In the genomic region with DNA sequence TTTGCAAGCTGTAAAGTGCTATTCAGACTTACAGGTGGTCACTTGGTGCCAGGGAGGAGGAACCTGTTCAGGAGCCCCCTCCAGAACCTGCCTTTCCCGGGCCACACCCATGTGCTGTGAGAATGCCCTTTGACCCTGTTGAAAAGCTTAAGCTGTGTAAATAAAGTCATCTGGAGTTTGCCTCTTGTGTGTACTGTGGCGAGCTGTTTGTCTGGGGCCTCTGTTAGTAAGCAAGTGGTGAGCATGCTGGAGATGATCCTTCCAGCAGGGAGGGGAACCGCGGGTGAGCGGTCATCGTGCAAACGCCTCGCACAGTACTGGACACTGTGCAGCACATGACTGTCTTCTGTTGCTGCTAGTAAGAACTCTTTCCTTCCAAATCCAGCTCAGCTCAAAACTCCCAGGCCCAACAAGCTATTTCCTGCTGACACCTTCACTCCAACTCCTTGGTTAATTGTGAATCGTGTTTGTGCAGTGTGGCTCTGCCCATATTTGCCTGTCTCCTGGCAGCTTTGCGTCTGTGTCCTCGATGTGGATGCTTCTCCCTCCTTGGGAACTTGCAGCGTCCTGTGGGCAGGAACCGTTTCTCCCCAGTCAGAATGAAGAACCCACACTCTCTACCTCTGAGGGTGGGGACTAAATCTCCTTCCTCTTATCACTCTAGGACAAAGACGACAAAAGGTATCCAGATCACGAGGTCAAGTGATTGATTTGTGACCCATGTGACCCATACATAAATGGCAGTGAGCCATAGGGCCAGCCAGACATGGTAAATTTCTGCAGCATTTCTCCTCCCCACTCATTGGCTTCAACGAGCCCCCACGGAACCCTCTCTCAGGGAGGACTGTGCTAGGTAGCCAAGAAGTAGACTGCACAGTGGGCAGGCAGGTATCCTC, we compare ENCODE assay signal across 1 cellular context.
TF ChIP-seq lines count a peak whose summit lies in the region.

No MANE protein-coding gene starts in this region.

TF ChIP-seq in HepG2, 621 proteins besides CTCF, POLR2A, EP300 and RAD21 (continued from another document and continues in another):
- TF ChIP-seq ARNT2 (CRISPR knock-in tag; IDR thresholded peaks at IDR 0.05; ENCODE audit: low read depth) (peak; percentile 55; the same call in 1 of the 2 replicates), LCORL (IDR thresholded peaks at IDR 0.05) (no peak), LCORL (CRISPR knock-in tag; IDR thresholded peaks at IDR 0.05) (peak; percentile 40; the same call in 1 of the 2 replicates), MYC (CRISPR knock-in tag; IDR thresholded peaks at IDR 0.05; ENCODE audit: borderline replicate concordance) (0 out of 2 replicates have a peak, but pooled peaks have one; percentile 13), ZSCAN12 (CRISPR knock-in tag; IDR thresholded peaks at IDR 0.05) (0 out of 2 replicates have a peak, but pooled peaks have one; percentile 49), ZBTB8A (CRISPR knock-in tag; IDR thresholded peaks at IDR 0.05; ENCODE audit: borderline replicate concordance, low read depth) (no peak), NR2C2 (CRISPR knock-in tag; IDR thresholded peaks at IDR 0.05; ENCODE audit: borderline replicate concordance) (peak; percentile 79), ZNF737 (CRISPR knock-in tag; IDR thresholded peaks at IDR 0.05; ENCODE audit: borderline replicate concordance) (0 out of 2 replicates have a peak, but pooled peaks have one; percentile 47), HNF4A (CRISPR knock-in tag; IDR thresholded peaks at IDR 0.05) (peak; percentile 27), SOX5 (CRISPR knock-in tag; IDR thresholded peaks at IDR 0.05; ENCODE audit: borderline replicate concordance) (no peak), SATB2 (CRISPR knock-in tag; IDR thresholded peaks at IDR 0.05) (no peak), SAP130 (CRISPR knock-in tag; IDR thresholded peaks at IDR 0.05; ENCODE audit: low read depth) (peak; percentile 14; the same call in 1 of the 2 replicates), MAFG (CRISPR knock-in tag; IDR thresholded peaks at IDR 0.05) (no peak), FOSL2 (CRISPR knock-in tag; IDR thresholded peaks at IDR 0.05) (0 out of 2 replicates have a peak, but pooled peaks have one; percentile 7), ZNF816 (CRISPR knock-in tag; IDR thresholded peaks at IDR 0.05; ENCODE audit: borderline replicate concordance) (no peak), ZNF451 (CRISPR knock-in tag; IDR thresholded peaks at IDR 0.05) (0 out of 2 replicates have a peak, but pooled peaks have one; percentile 33), SALL1 (CRISPR knock-in tag; IDR thresholded peaks at IDR 0.05) (peak; percentile 54), ZNF350 (CRISPR knock-in tag; IDR thresholded peaks at IDR 0.05; ENCODE audit: borderline replicate concordance, low read depth) (0 out of 2 replicates have a peak, but pooled peaks have one; percentile 32), PPARG (CRISPR knock-in tag; conservative IDR thresholded peaks at IDR 0.05) (no peak; the same call in 1 of the 2 replicates), GATAD2A (CRISPR knock-in tag; IDR thresholded peaks at IDR 0.05) (peak; percentile 48), RXRB (CRISPR knock-in tag; IDR thresholded peaks at IDR 0.05; ENCODE audit: borderline replicate concordance) (peak; percentile 19; the same call in 1 of the 2 replicates), FOXA1 (IDR thresholded peaks at IDR 0.05) (no peak), FOXA1 (CRISPR knock-in tag; IDR thresholded peaks at IDR 0.05) (peak; percentile 47), CEBPB (IDR thresholded peaks at IDR 0.05; ENCODE audit: borderline replicate concordance, low read depth, low read length) (no peak), SKI (IDR thresholded peaks at IDR 0.05; ENCODE audit: partially characterized antibody) (peak; percentile 41), BHLHE40 (IDR thresholded peaks at IDR 0.05; ENCODE audit: low read length) (0 out of 2 replicates have a peak, but pooled peaks have one; percentile 28), ZNF605 (CRISPR knock-in tag; IDR thresholded peaks at IDR 0.05) (no peak), TGIF2 (CRISPR knock-in tag; IDR thresholded peaks at IDR 0.05) (no peak), SOX13 (IDR thresholded peaks at IDR 0.05) (no peak), SOX13 (CRISPR knock-in tag; conservative IDR thresholded peaks at IDR 0.05 in 1 of 2, IDR thresholded peaks at IDR 0.05 in 1 of 2) (0 out of 4 replicates have a peak, but pooled peaks of 1 of the 2 experiments have one; percentile 12), ZFP36L1 (CRISPR knock-in tag; IDR thresholded peaks at IDR 0.05) (0 out of 2 replicates have a peak, but pooled peaks have one; percentile 49), ZNF33B (CRISPR knock-in tag; IDR thresholded peaks at IDR 0.05) (0 out of 2 replicates have a peak, but pooled peaks have one; percentile 23)
- TF ChIP-seq, protein P1, sequence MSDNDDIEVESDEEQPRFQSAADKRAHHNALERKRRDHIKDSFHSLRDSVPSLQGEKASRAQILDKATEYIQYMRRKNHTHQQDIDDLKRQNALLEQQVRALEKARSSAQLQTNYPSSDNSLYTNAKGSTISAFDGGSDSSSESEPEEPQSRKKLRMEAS (IDR thresholded peaks at IDR 0.05), result peak; percentile 76
- TF ChIP-seq, protein P2, sequence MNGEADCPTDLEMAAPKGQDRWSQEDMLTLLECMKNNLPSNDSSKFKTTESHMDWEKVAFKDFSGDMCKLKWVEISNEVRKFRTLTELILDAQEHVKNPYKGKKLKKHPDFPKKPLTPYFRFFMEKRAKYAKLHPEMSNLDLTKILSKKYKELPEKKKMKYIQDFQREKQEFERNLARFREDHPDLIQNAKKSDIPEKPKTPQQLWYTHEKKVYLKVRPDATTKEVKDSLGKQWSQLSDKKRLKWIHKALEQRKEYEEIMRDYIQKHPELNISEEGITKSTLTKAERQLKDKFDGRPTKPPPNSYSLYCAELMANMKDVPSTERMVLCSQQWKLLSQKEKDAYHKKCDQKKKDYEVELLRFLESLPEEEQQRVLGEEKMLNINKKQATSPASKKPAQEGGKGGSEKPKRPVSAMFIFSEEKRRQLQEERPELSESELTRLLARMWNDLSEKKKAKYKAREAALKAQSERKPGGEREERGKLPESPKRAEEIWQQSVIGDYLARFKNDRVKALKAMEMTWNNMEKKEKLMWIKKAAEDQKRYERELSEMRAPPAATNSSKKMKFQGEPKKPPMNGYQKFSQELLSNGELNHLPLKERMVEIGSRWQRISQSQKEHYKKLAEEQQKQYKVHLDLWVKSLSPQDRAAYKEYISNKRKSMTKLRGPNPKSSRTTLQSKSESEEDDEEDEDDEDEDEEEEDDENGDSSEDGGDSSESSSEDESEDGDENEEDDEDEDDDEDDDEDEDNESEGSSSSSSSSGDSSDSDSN (CRISPR knock-in tag; IDR thresholded peaks at IDR 0.05), result 0 out of 2 replicates have a peak, but pooled peaks have one; percentile 27
- TF ChIP-seq, protein P3, sequence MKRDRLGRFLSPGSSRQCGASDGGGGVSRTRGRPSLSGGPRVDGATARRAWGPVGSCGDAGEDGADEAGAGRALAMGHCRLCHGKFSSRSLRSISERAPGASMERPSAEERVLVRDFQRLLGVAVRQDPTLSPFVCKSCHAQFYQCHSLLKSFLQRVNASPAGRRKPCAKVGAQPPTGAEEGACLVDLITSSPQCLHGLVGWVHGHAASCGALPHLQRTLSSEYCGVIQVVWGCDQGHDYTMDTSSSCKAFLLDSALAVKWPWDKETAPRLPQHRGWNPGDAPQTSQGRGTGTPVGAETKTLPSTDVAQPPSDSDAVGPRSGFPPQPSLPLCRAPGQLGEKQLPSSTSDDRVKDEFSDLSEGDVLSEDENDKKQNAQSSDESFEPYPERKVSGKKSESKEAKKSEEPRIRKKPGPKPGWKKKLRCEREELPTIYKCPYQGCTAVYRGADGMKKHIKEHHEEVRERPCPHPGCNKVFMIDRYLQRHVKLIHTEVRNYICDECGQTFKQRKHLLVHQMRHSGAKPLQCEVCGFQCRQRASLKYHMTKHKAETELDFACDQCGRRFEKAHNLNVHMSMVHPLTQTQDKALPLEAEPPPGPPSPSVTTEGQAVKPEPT (CRISPR knock-in tag; IDR thresholded peaks at IDR 0.05; ENCODE audit: low read depth), result no peak
- TF ChIP-seq, protein P4, sequence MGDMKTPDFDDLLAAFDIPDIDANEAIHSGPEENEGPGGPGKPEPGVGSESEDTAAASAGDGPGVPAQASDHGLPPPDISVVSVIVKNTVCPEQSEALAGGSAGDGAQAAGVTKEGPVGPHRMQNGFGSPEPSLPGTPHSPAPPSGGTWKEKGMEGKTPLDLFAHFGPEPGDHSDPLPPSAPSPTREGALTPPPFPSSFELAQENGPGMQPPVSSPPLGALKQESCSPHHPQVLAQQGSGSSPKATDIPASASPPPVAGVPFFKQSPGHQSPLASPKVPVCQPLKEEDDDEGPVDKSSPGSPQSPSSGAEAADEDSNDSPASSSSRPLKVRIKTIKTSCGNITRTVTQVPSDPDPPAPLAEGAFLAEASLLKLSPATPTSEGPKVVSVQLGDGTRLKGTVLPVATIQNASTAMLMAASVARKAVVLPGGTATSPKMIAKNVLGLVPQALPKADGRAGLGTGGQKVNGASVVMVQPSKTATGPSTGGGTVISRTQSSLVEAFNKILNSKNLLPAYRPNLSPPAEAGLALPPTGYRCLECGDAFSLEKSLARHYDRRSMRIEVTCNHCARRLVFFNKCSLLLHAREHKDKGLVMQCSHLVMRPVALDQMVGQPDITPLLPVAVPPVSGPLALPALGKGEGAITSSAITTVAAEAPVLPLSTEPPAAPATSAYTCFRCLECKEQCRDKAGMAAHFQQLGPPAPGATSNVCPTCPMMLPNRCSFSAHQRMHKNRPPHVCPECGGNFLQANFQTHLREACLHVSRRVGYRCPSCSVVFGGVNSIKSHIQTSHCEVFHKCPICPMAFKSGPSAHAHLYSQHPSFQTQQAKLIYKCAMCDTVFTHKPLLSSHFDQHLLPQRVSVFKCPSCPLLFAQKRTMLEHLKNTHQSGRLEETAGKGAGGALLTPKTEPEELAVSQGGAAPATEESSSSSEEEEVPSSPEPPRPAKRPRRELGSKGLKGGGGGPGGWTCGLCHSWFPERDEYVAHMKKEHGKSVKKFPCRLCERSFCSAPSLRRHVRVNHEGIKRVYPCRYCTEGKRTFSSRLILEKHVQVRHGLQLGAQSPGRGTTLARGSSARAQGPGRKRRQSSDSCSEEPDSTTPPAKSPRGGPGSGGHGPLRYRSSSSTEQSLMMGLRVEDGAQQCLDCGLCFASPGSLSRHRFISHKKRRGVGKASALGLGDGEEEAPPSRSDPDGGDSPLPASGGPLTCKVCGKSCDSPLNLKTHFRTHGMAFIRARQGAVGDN (CRISPR knock-in tag; IDR thresholded peaks at IDR 0.05), result peak; percentile 51; the same call in 1 of the 2 replicates
- TF ChIP-seq, protein P5, sequence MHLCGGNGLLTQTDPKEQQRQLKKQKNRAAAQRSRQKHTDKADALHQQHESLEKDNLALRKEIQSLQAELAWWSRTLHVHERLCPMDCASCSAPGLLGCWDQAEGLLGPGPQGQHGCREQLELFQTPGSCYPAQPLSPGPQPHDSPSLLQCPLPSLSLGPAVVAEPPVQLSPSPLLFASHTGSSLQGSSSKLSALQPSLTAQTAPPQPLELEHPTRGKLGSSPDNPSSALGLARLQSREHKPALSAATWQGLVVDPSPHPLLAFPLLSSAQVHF (CRISPR knock-in tag; IDR thresholded peaks at IDR 0.05), result no peak
- TF ChIP-seq, protein P6, sequence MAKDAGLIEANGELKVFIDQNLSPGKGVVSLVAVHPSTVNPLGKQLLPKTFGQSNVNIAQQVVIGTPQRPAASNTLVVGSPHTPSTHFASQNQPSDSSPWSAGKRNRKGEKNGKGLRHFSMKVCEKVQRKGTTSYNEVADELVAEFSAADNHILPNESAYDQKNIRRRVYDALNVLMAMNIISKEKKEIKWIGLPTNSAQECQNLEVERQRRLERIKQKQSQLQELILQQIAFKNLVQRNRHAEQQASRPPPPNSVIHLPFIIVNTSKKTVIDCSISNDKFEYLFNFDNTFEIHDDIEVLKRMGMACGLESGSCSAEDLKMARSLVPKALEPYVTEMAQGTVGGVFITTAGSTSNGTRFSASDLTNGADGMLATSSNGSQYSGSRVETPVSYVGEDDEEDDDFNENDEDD (CRISPR knock-in tag; IDR thresholded peaks at IDR 0.05; ENCODE audit: borderline replicate concordance), result peak; percentile 47; the same call in 1 of the 2 replicates
- TF ChIP-seq, protein P7, sequence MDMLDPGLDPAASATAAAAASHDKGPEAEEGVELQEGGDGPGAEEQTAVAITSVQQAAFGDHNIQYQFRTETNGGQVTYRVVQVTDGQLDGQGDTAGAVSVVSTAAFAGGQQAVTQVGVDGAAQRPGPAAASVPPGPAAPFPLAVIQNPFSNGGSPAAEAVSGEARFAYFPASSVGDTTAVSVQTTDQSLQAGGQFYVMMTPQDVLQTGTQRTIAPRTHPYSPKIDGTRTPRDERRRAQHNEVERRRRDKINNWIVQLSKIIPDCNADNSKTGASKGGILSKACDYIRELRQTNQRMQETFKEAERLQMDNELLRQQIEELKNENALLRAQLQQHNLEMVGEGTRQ (IDR thresholded peaks at IDR 0.05; ENCODE audit: low read depth, low read length), result peak; percentile 37; the same call in 1 of the 2 replicates
- TF ChIP-seq, protein P7 (CRISPR knock-in tag; IDR thresholded peaks at IDR 0.05; ENCODE audit: borderline replicate concordance), result no peak; the same call in 1 of the 2 replicates
- TF ChIP-seq, protein P8, sequence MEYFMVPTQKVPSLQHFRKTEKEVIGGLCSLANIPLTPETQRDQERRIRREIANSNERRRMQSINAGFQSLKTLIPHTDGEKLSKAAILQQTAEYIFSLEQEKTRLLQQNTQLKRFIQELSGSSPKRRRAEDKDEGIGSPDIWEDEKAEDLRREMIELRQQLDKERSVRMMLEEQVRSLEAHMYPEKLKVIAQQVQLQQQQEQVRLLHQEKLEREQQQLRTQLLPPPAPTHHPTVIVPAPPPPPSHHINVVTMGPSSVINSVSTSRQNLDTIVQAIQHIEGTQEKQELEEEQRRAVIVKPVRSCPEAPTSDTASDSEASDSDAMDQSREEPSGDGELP (IDR thresholded peaks at IDR 0.05; ENCODE audit: borderline replicate concordance, low read depth), result 0 out of 2 replicates have a peak, but pooled peaks have one; percentile 21
- TF ChIP-seq, protein P9, sequence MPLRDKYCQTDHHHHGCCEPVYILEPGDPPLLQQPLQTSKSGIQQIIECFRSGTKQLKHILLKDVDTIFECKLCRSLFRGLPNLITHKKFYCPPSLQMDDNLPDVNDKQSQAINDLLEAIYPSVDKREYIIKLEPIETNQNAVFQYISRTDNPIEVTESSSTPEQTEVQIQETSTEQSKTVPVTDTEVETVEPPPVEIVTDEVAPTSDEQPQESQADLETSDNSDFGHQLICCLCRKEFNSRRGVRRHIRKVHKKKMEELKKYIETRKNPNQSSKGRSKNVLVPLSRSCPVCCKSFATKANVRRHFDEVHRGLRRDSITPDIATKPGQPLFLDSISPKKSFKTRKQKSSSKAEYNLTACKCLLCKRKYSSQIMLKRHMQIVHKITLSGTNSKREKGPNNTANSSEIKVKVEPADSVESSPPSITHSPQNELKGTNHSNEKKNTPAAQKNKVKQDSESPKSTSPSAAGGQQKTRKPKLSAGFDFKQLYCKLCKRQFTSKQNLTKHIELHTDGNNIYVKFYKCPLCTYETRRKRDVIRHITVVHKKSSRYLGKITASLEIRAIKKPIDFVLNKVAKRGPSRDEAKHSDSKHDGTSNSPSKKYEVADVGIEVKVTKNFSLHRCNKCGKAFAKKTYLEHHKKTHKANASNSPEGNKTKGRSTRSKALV (CRISPR knock-in tag; IDR thresholded peaks at IDR 0.05), result no peak
